ENCODE assay signal across 8 cellular contexts in the genomic region with DNA sequence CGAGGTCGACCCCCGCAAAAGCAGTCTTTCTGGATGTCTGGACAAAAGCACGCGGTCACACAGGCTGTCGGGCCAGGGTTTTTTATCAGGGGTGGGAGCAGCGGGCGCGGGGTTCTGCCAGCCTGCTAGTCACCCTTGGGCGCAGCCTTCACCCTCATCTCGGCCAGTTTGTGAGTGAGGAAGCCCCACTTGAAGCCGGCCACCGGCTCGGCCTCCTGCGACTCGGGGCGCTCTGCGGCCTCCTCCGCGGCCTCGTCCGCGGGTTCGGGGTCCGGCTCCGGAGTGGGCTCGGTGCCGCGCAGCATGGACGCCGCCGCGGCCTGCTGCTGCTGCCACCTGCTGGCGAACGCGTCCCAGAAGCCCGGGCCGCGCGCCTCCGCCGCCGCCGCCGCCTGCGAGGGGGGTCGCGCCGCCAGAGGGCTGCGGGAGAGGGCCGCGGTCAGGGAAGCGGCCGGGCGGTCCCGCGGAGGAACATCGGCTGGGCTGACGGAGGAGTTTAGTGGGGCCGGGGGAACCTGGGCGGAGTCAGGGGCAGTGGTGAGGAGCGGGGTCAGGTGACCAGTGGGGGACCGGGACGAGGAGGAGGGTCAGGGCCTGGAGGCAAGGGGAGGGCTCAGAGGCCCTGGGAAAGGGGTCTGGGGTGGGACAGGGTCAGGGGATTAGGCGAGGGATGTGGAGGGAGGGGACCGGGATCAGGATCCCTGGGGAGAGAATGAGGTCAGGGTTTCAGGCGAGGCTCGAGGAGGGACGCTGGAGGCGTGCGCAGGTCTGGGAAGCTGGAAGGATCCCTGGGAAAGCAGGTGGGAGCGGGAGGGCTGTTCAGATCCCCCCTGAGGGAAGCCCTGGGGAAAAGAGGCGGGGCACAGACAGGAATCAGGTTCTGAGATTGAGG. TPM values are rescaled to one million over a fixed set of nuclear protein-coding genes. Genes with fewer than 3 reads are reported as not detected.
DNase-seq lines count a peak whose midpoint lies in the region; ATAC-seq and TF ChIP-seq lines count a peak whose summit lies in the region.

No MANE protein-coding gene starts in this region.

- no peak overlapping the region for H3K27ac Mint-ChIP-seq in activated CD8-positive, alpha-beta T cell treated with anti-CD3 and anti-CD28 coated beads, Interleukin-2, amount 10 ng/mL, durations not matched to agents 7 days and 5 days
- no peak overlapping the region for H3K27ac Mint-ChIP-seq in naive thymus-derived CD4-positive, alpha-beta T cell

- H3K9me3 ChIP-seq in BE2C (no peaks in the 10 kb centered on the region), HUES6 (ENCODE audit: control insufficient read depth, insufficient read depth, low read depth, low read length) (no peaks in the 10 kb centered on the region)
- no peaks in the 10 kb centered on the region for H3K9me3 ChIP-seq in naive thymus-derived CD4-positive, alpha-beta T cell (ENCODE audit: control insufficient read depth in 2 of 3, low read length in 3 of 3)

- H3K36me3 ChIP-seq in BE2C (no peaks in the 10 kb centered on the region), HUES6 (ENCODE audit: control insufficient read depth, insufficient read depth, low read length) (no peaks in the 10 kb centered on the region)
- H3K36me3 ChIP-seq in naive thymus-derived CD4-positive, alpha-beta T cell (ENCODE audit: control insufficient read depth in 2 of 3, insufficient read depth in 3 of 3, low read length in 3 of 3), result no peaks in the 10 kb centered on the region

- POLR2A ChIA-PET in activated CD8-positive, alpha-beta T cell treated with anti-CD3 and anti-CD28 coated beads, Interleukin-2, amount 10 ng/mL, durations not matched to agents 7 days and 5 days (lab: Charles Lee), result no interaction called here
- POLR2A ChIA-PET in naive thymus-derived CD4-positive, alpha-beta T cell (lab: Charles Lee), result interaction anchor here (1.1 kb wide), 1 partner anchor 128 kb away, joined by 3 read pairs; no protein-coding TSS in a partner anchor

- no peak overlapping the region for H3K4me3 ChIP-seq in BE2C (ENCODE audit: low read depth, low read length)
- peak overlapping the region; percentile 69 for H3K4me3 ChIP-seq in HUES6 (ENCODE audit: low read depth, low read length)
- peak overlapping the region; percentile 53 for H3K4me3 ChIP-seq in naive thymus-derived CD4-positive, alpha-beta T cell (ENCODE audit: low read length)

- peaks cover 23% of the 10 kb centered on the region for H3K4me1 Mint-ChIP-seq in activated CD8-positive, alpha-beta T cell treated with anti-CD3 and anti-CD28 coated beads, Interleukin-2, amount 10 ng/mL, durations not matched to agents 7 days and 5 days (ENCODE audit: low read depth)
- peaks cover 0 to 35% (median 12%) of the 10 kb centered on the region in 7 donors for H3K4me1 Mint-ChIP-seq in naive thymus-derived CD4-positive, alpha-beta T cell

- peak; percentile 71 for ATAC-seq in activated CD8-positive, alpha-beta T cell treated with anti-CD3 and anti-CD28 coated beads, Interleukin-2, amount 10 ng/mL, durations not matched to agents 7 days and 5 days
- ATAC-seq in naive thymus-derived CD4-positive, alpha-beta T cell, result peak; percentile 77
- no peak for ATAC-seq in GM18519 (IDR thresholded peaks at IDR 0.05; ENCODE audit: low FRiP score, unreplicated experiment)
- ATAC-seq in HG02840 (IDR thresholded peaks at IDR 0.05; ENCODE audit: low FRiP score, unreplicated experiment), result no peak

- H3K27me3 ChIP-seq in BE2C (no peaks in the 10 kb centered on the region), HUES6 (ENCODE audit: control insufficient read depth, insufficient read depth, low read length) (peaks cover 71% of the 10 kb centered on the region)
- peaks cover 0 to 11% of the 10 kb centered on the region in 2 donors for H3K27me3 ChIP-seq in naive thymus-derived CD4-positive, alpha-beta T cell (ENCODE audit: control insufficient read depth in 2 of 2, insufficient read depth in 2 of 2, low read length in 2 of 2)

- H3K27ac ChIP-seq in HUES6 (ENCODE audit: low read depth, low read length) (no peak overlapping the region), temporal lobe (ENCODE audit: low read depth, low read length) (peak overlapping the region; percentile 40)
- no peak overlapping the region for H3K27ac ChIP-seq in naive thymus-derived CD4-positive, alpha-beta T cell (ENCODE audit: low read depth, low read length)

- DNase-seq in BE2C (peak; percentile 46), epidermal melanocyte (ENCODE audit: insufficient read length, low spot score) (peak; percentile 49)
- peak; percentile 55 for DNase-seq in activated CD8-positive, alpha-beta T cell treated with anti-CD3 and anti-CD28 coated beads, Interleukin-2, amount 10 ng/mL, durations not matched to agents 7 days and 5 days
- peak; percentile 30 to 75 (median 56) for DNase-seq in naive thymus-derived CD4-positive, alpha-beta T cell

- no peaks in the 10 kb centered on the region for H3K9me3 Mint-ChIP-seq in activated CD8-positive, alpha-beta T cell treated with anti-CD3 and anti-CD28 coated beads, Interleukin-2, amount 10 ng/mL, durations not matched to agents 7 days and 5 days (ENCODE audit: insufficient read depth)
- H3K9me3 Mint-ChIP-seq in naive thymus-derived CD4-positive, alpha-beta T cell, result peaks cover 0 to 3% (median 0%) of the 10 kb centered on the region in 11 donors

- TF ChIP-seq CTCF in BE2C (IDR thresholded peaks at IDR 0.05; ENCODE audit: low read depth, low read length), result no peak

- no peaks in the 10 kb centered on the region for H3K36me3 Mint-ChIP-seq in activated CD8-positive, alpha-beta T cell treated with anti-CD3 and anti-CD28 coated beads, Interleukin-2, amount 10 ng/mL, durations not matched to agents 7 days and 5 days (ENCODE audit: low read depth)
- no peaks in the 10 kb centered on the region for H3K36me3 Mint-ChIP-seq in naive thymus-derived CD4-positive, alpha-beta T cell

- CTCF ChIA-PET in activated CD8-positive, alpha-beta T cell treated with anti-CD3 and anti-CD28 coated beads, Interleukin-2, amount 10 ng/mL, durations not matched to agents 7 days and 5 days (lab: Charles Lee), result interaction anchor here (0.8 to 1.8 kb wide), 5 partner anchors 15 to 71 kb away, joined by 3 to 5 read pairs (median 4); no protein-coding TSS in a partner anchor
- CTCF ChIA-PET in naive thymus-derived CD4-positive, alpha-beta T cell (lab: Charles Lee), result interaction anchor here (0.7 to 1.4 kb wide), 8 partner anchors 9 to 684 kb away, joined by 3 to 5 read pairs (median 3); no protein-coding TSS in a partner anchor

- intact Hi-C loops in naive thymus-derived CD4-positive, alpha-beta T cell (cut with micrococcal nuclease), result loop anchor here in 1 of 2 donors (1.0 to 2.0 kb wide), 2 partner anchors 19 to 59 kb away; no protein-coding TSS in a partner anchor

- peaks cover 30% of the 10 kb centered on the region for H3K27me3 Mint-ChIP-seq in activated CD8-positive, alpha-beta T cell treated with anti-CD3 and anti-CD28 coated beads, Interleukin-2, amount 10 ng/mL, durations not matched to agents 7 days and 5 days (ENCODE audit: low read depth)
- H3K27me3 Mint-ChIP-seq in naive thymus-derived CD4-positive, alpha-beta T cell, result peaks cover 6 to 57% (median 15%) of the 10 kb centered on the region in 5 donors

- H3K4me1 ChIP-seq in BE2C (no peaks in the 10 kb centered on the region; the same call in 1 of the 2 replicates), HUES6 (ENCODE audit: control insufficient read depth, insufficient read depth, low read length) (peaks cover 39% of the 10 kb centered on the region)
- H3K4me1 ChIP-seq in naive thymus-derived CD4-positive, alpha-beta T cell (ENCODE audit: control insufficient read depth in 2 of 2, insufficient read depth in 2 of 2, low read length in 2 of 2), result peaks cover 0 to 2% of the 10 kb centered on the region in 2 donors

- peak overlapping the region; percentile 2 for H3K9ac ChIP-seq in HUES6 (ENCODE audit: low read length)

- H3K4me3 Mint-ChIP-seq in activated CD8-positive, alpha-beta T cell treated with anti-CD3 and anti-CD28 coated beads, Interleukin-2, amount 10 ng/mL, durations not matched to agents 7 days and 5 days, result peak overlapping the region; percentile 15
- peak overlapping the region; percentile 2 to 77 (median 62) for H3K4me3 Mint-ChIP-seq in naive thymus-derived CD4-positive, alpha-beta T cell

RNA-seq across cellular contexts. Expression of gene C1orf232, which starts 4.5 kb away (rescaled TPM):
- polyA plus RNA-seq in BE2C (2012; ENCODE audit: insufficient read depth, insufficient read length, low read depth), result not detected
- not detected for total RNA-seq in activated CD8-positive, alpha-beta T cell treated with anti-CD3 and anti-CD28 coated beads, Interleukin-2, amount 10 ng/mL, durations not matched to agents 7 days and 5 days
- total RNA-seq in naive thymus-derived CD4-positive, alpha-beta T cell, result not detected
- polyA plus RNA-seq in naive thymus-derived CD4-positive, alpha-beta T cell, result not detected
- not detected for total RNA-seq in temporal lobe

RNA-seq across cellular contexts. Expression of gene FAM110D, which starts 5.4 kb away (rescaled TPM):
- 1.7 TPM for polyA plus RNA-seq in BE2C (2012; ENCODE audit: insufficient read depth, insufficient read length, low read depth)
- not detected for total RNA-seq in activated CD8-positive, alpha-beta T cell treated with anti-CD3 and anti-CD28 coated beads, Interleukin-2, amount 10 ng/mL, durations not matched to agents 7 days and 5 days
- not detected for total RNA-seq in naive thymus-derived CD4-positive, alpha-beta T cell
- not detected for polyA plus RNA-seq in naive thymus-derived CD4-positive, alpha-beta T cell
- 0.49 TPM for total RNA-seq in temporal lobe

RNA-seq across cellular contexts. Expression of gene ZNF593, which starts 5.4 kb away (rescaled TPM):
- polyA plus RNA-seq in BE2C (2012; ENCODE audit: insufficient read depth, insufficient read length, low read depth), result 226 TPM
- 10 to 100 TPM; 28.4 to 31.1 TPM for total RNA-seq in activated CD8-positive, alpha-beta T cell treated with anti-CD3 and anti-CD28 coated beads, Interleukin-2, amount 10 ng/mL, durations not matched to agents 7 days and 5 days
- total RNA-seq in naive thymus-derived CD4-positive, alpha-beta T cell, result 10 to 100 TPM in 2 of 5 experiments, 1 to 10 TPM in 3; 7.8 to 36.3 (median 9.6) TPM
- 10 to 100 TPM; 22.2 to 25.3 TPM for polyA plus RNA-seq in naive thymus-derived CD4-positive, alpha-beta T cell
- total RNA-seq in temporal lobe, result 5.4 TPM

RNA-seq across cellular contexts. Expression of gene ZNF593OS, which starts 7.3 kb away (rescaled TPM):
- 4.0 TPM for polyA plus RNA-seq in BE2C (2012; ENCODE audit: insufficient read depth, insufficient read length, low read depth)
- total RNA-seq in activated CD8-positive, alpha-beta T cell treated with anti-CD3 and anti-CD28 coated beads, Interleukin-2, amount 10 ng/mL, durations not matched to agents 7 days and 5 days, result not detected
- total RNA-seq in naive thymus-derived CD4-positive, alpha-beta T cell, result not detected
- under 1 TPM in 1 of 2 donors, not detected in 1; 0.97 TPM for polyA plus RNA-seq in naive thymus-derived CD4-positive, alpha-beta T cell
- not detected for total RNA-seq in temporal lobe

RNA-seq across cellular contexts. Expression of gene CNKSR1, which starts 13.0 kb away (rescaled TPM):
- polyA plus RNA-seq in BE2C (2012; ENCODE audit: insufficient read depth, insufficient read length, low read depth), result 0.36 TPM
- 1 to 10 TPM; 1.4 to 2.2 TPM for total RNA-seq in activated CD8-positive, alpha-beta T cell treated with anti-CD3 and anti-CD28 coated beads, Interleukin-2, amount 10 ng/mL, durations not matched to agents 7 days and 5 days
- total RNA-seq in naive thymus-derived CD4-positive, alpha-beta T cell, result 1 to 10 TPM; 2.4 to 7.5 (median 4.6) TPM
- 1 to 10 TPM in 1 of 2 donors, under 1 TPM in 1; 0.63 to 1.4 TPM for polyA plus RNA-seq in naive thymus-derived CD4-positive, alpha-beta T cell
- total RNA-seq in temporal lobe, result 3.2 TPM

Comparison
In these comparisons a context has a peak if more than half of its experiments do, and no peak if none do; other contexts are left out.
1. ATAC-seq: peak in activated CD8-positive, alpha-beta T cell treated with anti-CD3 and anti-CD28 coated beads, Interleukin-2, amount 10 ng/mL, durations not matched to agents 7 days and 5 days (single experiment) and naive thymus-derived CD4-positive, alpha-beta T cell (single experiment); none in GM18519 (single experiment) and HG02840 (single experiment).
2. Peak in every context shown above with its lines, with median percentiles within 50 percentile points of each other: DNase-seq.